Comparison of ENCODE assay signal across 24 cellular contexts in genomic region chr18:59047992-59048363, GRCh38.
DNase-seq lines count a peak whose midpoint lies in the region; ATAC-seq and TF ChIP-seq lines count a peak whose summit lies in the region.
"Had no signal": no experiment of that assay in that cellular context is flagged by ENCODE, and none has a peak within 500 bp of the region (broad histone marks: within the 10 kb centered on the region; RNA-seq: fewer than 3 reads in every experiment).

No MANE protein-coding gene starts in this region.

- H3K4me1 ChIP-seq in GM23338 (ENCODE audit: insufficient read depth) (peaks cover 27% of the 10 kb centered on the region), Panc1 (ENCODE audit: control insufficient read depth, insufficient read depth, low read length) (peaks cover 8% of the 10 kb centered on the region; the same call in 1 of the 2 replicates), spleen (peaks cover 0 to 22% (median 0%) of the 10 kb centered on the region in 6 donors)
- H3K4me1 ChIP-seq: BE2C had no signal

- H3K27me3 Mint-ChIP-seq in GM23338 (ENCODE audit: insufficient read depth, low read depth, poor library complexity) (peaks cover 7% of the 10 kb centered on the region), T-helper 17 cell (peaks cover 49% of the 10 kb centered on the region)

- H3K4me3 ChIP-seq in GM23338 (no peak overlapping the region), Panc1 (ENCODE audit: low read depth in 2 of 2, low read length in 2 of 2) (no peak overlapping the region), spleen (no peak overlapping the region)
- H3K4me3 ChIP-seq: BLaER1, GM12878 had no signal

- H4K20me1 ChIP-seq in GM23338 (replicated peaks; ENCODE audit: insufficient read depth), result no peaks in the 10 kb centered on the region
- H4K20me1 ChIP-seq: BLaER1 had no signal

- H3K9me2 ChIP-seq in GM23338 (ENCODE audit: insufficient read depth), result no peaks in the 10 kb centered on the region

- TF ChIP-seq POLR2A in spleen (IDR thresholded peaks at IDR 0.05), result no peak

- intact Hi-C loops in Panc1 (cut with micrococcal nuclease; ENCODE audit: unreplicated experiment) (no loop called here), spleen (cut with DNase I; ENCODE audit: low total_unique reads) (no loop called here)

- H3K4me1 Mint-ChIP-seq in GM23338 (peaks cover 31% of the 10 kb centered on the region), T-helper 17 cell (peaks cover 5% of the 10 kb centered on the region)
- H3K4me1 Mint-ChIP-seq: CD14-positive monocyte; CD4-positive, alpha-beta memory T cell; CD4-positive, CD25-positive, alpha-beta regulatory T cell; CD8-positive, alpha-beta memory T cell had no signal

- H3K4me3 Mint-ChIP-seq in GM23338, result no peak overlapping the region
- no peak overlapping the region for H3K4me3 Mint-ChIP-seq in T-helper 17 cell
- H3K4me3 Mint-ChIP-seq: CD4-positive, alpha-beta memory T cell; CD4-positive, CD25-positive, alpha-beta regulatory T cell; CD8-positive, alpha-beta memory T cell had no signal

- POLR2A ChIA-PET in Panc1 (lab: Charles Lee), result no interaction called here

- TF ChIP-seq CTCF in GM23338 (conservative IDR thresholded peaks at IDR 0.05; ENCODE audit: low read depth in 2 of 2) (no peak), Panc1 (IDR thresholded peaks at IDR 0.05) (no peak), spleen (IDR thresholded peaks at IDR 0.05 in 8 of 11, conservative IDR thresholded peaks at IDR 0.05 in 3 of 11) (no peak)

- no peaks in the 10 kb centered on the region for H3K9me3 Mint-ChIP-seq in GM23338
- H3K9me3 Mint-ChIP-seq: CD4-positive, alpha-beta memory T cell; CD8-positive, alpha-beta memory T cell had no signal

- BruUV-seq in Panc1 (replicated peaks; lab: Mats Ljungman, UMichigan), result no TSS peak

- H3F3A ChIP-seq in GM23338 (replicated peaks; ENCODE audit: low read depth), result no peaks in the 10 kb centered on the region

- DNase-seq in GM23338 (ENCODE audit: low spot score) (no peak), Panc1 (ENCODE audit: low read depth, low spot score) (no peak), mesenteric fat pad (ENCODE audit: low spot score) (peak; percentile 68), spleen (peak; percentile 51), pons (ENCODE audit: low spot score) (no peak), T-helper 17 cell (no peak)
- DNase-seq: 8988T; ACHN; BE2C; CD4-positive, alpha-beta memory T cell; CD4-positive, CD25-positive, alpha-beta regulatory T cell; CD8-positive, alpha-beta memory T cell; COR-L47; DMS 273 treated with DMSO at 0.1 percent for 48 hours; DMS153; DMS53; DMS79; DND-41; EL; GDM1 had no signal

- H3K36me3 Mint-ChIP-seq in GM23338 (ENCODE audit: low read depth), result no peaks in the 10 kb centered on the region
- H3K36me3 Mint-ChIP-seq in T-helper 17 cell (ENCODE audit: low read depth), result peaks cover 3% of the 10 kb centered on the region
- H3K36me3 Mint-ChIP-seq: CD14-positive monocyte; CD4-positive, alpha-beta memory T cell; CD4-positive, CD25-positive, alpha-beta regulatory T cell; CD8-positive, alpha-beta memory T cell had no signal

- no peaks in the 10 kb centered on the region for H3K9me3 ChIP-seq in Panc1 (ENCODE audit: control insufficient read depth, insufficient read depth, low read depth, low read length)
- no peaks in the 10 kb centered on the region for H3K9me3 ChIP-seq in spleen
- H3K9me3 ChIP-seq in T-helper 17 cell (ENCODE audit: control insufficient read depth, low read length, poor library complexity, severe bottlenecking), result no peaks in the 10 kb centered on the region
- H3K9me3 ChIP-seq: BE2C, BLaER1 had no signal

- H3K4me2 ChIP-seq in GM23338, result no peak overlapping the region
- H3K4me2 ChIP-seq: BLaER1 had no signal

- H2AFZ ChIP-seq in GM23338, result peak overlapping the region; percentile 72; the same call in 1 of the 2 replicates

- no peaks in the 10 kb centered on the region for H3K27me3 ChIP-seq in GM23338 (ENCODE audit: insufficient read depth)
- H3K27me3 ChIP-seq in Panc1 (ENCODE audit: control insufficient read depth, insufficient read depth, low read length), result no peaks in the 10 kb centered on the region
- peaks cover 0 to 9% (median 0%) of the 10 kb centered on the region in 7 donors for H3K27me3 ChIP-seq in spleen (replicated peaks in 1 of 7)
- H3K27me3 ChIP-seq: BE2C, BLaER1 had no signal

- CTCF ChIA-PET in Panc1 (lab: Charles Lee), result no interaction called here

- WGBS in spleen, 5 donors, result 83 to 96% (median 89%) methylated on average over 9 of the region's 9 CpGs

- in situ Hi-C loops in Panc1 (cut with HindIII; ENCODE audit: low pct_unique_long_range_greater_than_20kb, low sequenced_read_pairs), result no loop called here

- H3K36me3 ChIP-seq in GM23338 (ENCODE audit: insufficient read depth), result no peaks in the 10 kb centered on the region
- H3K36me3 ChIP-seq in Panc1 (ENCODE audit: control insufficient read depth, insufficient read depth, low read length), result no peaks in the 10 kb centered on the region
- H3K36me3 ChIP-seq in spleen, result no peaks in the 10 kb centered on the region
- H3K36me3 ChIP-seq: BE2C, BLaER1 had no signal

- H3K27ac Mint-ChIP-seq in GM23338 (no peak overlapping the region), T-helper 17 cell (no peak overlapping the region)
- H3K27ac Mint-ChIP-seq: CD4-positive, alpha-beta memory T cell had no signal

- H3K27ac ChIP-seq in GM23338 (ENCODE audit: low read depth), result no peak overlapping the region
- H3K27ac ChIP-seq in Panc1 (ENCODE audit: low read length), result peak overlapping the region; percentile 29; the same call in 1 of the 2 replicates
- H3K27ac ChIP-seq in spleen, result no peak overlapping the region
- H3K27ac ChIP-seq: BLaER1 had no signal

- no peaks in the 10 kb centered on the region for H3K79me2 ChIP-seq in GM23338 (replicated peaks; ENCODE audit: insufficient read depth)

- ATAC-seq in GM23338 (no peak), Panc1 (no peak), HG02763 (IDR thresholded peaks at IDR 0.05; ENCODE audit: unreplicated experiment) (no peak), T-helper 17 cell (no peak)
- ATAC-seq: GM12878 had no signal

TF ChIP-seq in GM23338, 12 proteins besides CTCF, POLR2A, EP300 and RAD21:
- no peak for TF ChIP-seq STAT1 (IDR thresholded peaks at IDR 0.05; ENCODE audit: unreplicated experiment)
- TF ChIP-seq EZH2phosphoT487 (IDR thresholded peaks at IDR 0.05; ENCODE audit: unreplicated experiment), result no peak
- TF ChIP-seq JUNB (IDR thresholded peaks at IDR 0.05; ENCODE audit: unreplicated experiment), result no peak
- no peak for TF ChIP-seq EZH2 (IDR thresholded peaks at IDR 0.05; ENCODE audit: low read depth, unreplicated experiment)
- TF ChIP-seq POLR2AphosphoS5 (IDR thresholded peaks at IDR 0.05; ENCODE audit: low read depth), result no peak
- TF ChIP-seq ZNF331 (CRISPR knock-in tag; IDR thresholded peaks at IDR 0.05; ENCODE audit: low read depth), result no peak

Comparison
In these comparisons a context has a peak if more than half of its experiments do, and no peak if none do; other contexts are left out.
1. DNase-seq: peak in mesenteric fat pad (single experiment) and spleen (single experiment); none in GM23338 (single experiment), Panc1 (single experiment), pons (single experiment) and T-helper 17 cell (0 of 3).